ENCODE assay signal across 9 cellular contexts in the genomic region with DNA sequence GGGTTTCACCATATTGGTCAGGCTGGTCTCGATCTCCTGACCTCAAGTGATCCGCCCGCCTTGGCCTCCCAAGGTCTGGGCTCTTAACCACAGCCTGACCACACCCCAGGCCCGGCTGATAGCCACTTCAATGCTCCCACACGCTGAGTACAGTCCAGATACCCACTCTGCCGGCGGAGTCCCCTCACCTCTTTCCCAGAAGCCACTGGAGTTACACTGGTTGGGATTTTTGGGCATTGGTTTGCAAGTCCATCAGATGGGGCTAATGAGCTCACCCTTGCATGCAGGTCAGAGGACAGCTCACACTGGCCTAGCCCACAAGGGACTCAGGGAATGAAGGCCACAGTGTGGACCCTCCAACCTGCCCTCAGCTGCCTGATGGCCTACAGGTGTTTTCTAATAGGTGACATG.
DNase-seq lines count a peak whose midpoint lies in the region; ATAC-seq and TF ChIP-seq lines count a peak whose summit lies in the region.
"Had no signal": no experiment of that assay in that cellular context is flagged by ENCODE, and none has a peak within 500 bp of the region (broad histone marks: within the 10 kb centered on the region; RNA-seq: fewer than 3 reads in every experiment).

No MANE protein-coding gene starts in this region.

- CTCF ChIA-PET in GM10248 (lab: Yijun Ruan, JAX) = interaction anchor here (1.0 to 5.4 kb wide), 6 partner anchors 9 to 79 kb away, joined by 3 to 34 read pairs (median 6); no protein-coding TSS in a partner anchor

- H3K4me1 Mint-ChIP-seq in IgD-negative memory B cell = peaks cover 57 to 72% (median 63%) of the 10 kb centered on the region in 3 donors
- peaks cover 65% of the 10 kb centered on the region for H3K4me1 Mint-ChIP-seq in activated naive CD8-positive, alpha-beta T cell treated with anti-CD3 and anti-CD28 coated beads, Interleukin-2, amount 10 ng/mL, durations not matched to agents 7 days and 5 days

- H3K36me3 Mint-ChIP-seq in IgD-negative memory B cell = peaks cover 13% of the 10 kb centered on the region
- peaks cover 12% of the 10 kb centered on the region for H3K36me3 Mint-ChIP-seq in activated naive CD8-positive, alpha-beta T cell treated with anti-CD3 and anti-CD28 coated beads, Interleukin-2, amount 10 ng/mL, durations not matched to agents 7 days and 5 days

- H3K4me3 Mint-ChIP-seq in IgD-negative memory B cell = peak overlapping the region; percentile 55 to 92 (median 83)
- H3K4me3 Mint-ChIP-seq in activated naive CD8-positive, alpha-beta T cell treated with anti-CD3 and anti-CD28 coated beads, Interleukin-2, amount 10 ng/mL, durations not matched to agents 7 days and 5 days = peak overlapping the region; percentile 84

- H3K4me1 ChIP-seq in neutrophil (ENCODE audit: control insufficient read depth in 1 of 2, insufficient read depth in 1 of 2, low read depth in 1 of 2, low read length in 1 of 2) = peaks cover 84 to 90% of the 10 kb centered on the region in 2 experiments

- H3K27ac ChIP-seq in neutrophil (peak overlapping the region; percentile 98), caudate nucleus (ENCODE audit: low read depth, low read length) (no peak overlapping the region)

- H3K27ac Mint-ChIP-seq in IgD-negative memory B cell = peak overlapping the region; percentile 96 to 99 (median 98)
- peak overlapping the region; percentile 98 for H3K27ac Mint-ChIP-seq in activated naive CD8-positive, alpha-beta T cell treated with anti-CD3 and anti-CD28 coated beads, Interleukin-2, amount 10 ng/mL, durations not matched to agents 7 days and 5 days

- H3K9me3 ChIP-seq in neutrophil = no peaks in the 10 kb centered on the region

- no peak for ATAC-seq in activated naive CD8-positive, alpha-beta T cell treated with anti-CD3 and anti-CD28 coated beads, Interleukin-2, amount 10 ng/mL, durations not matched to agents 7 days and 5 days (ENCODE audit: low read depth)
- ATAC-seq in GM18505 (IDR thresholded peaks at IDR 0.05; ENCODE audit: unreplicated experiment) = no peak

- TF ChIP-seq CTCF in GM10248 (IDR thresholded peaks at IDR 0.05; ENCODE audit: control extremely low read depth, extremely low read depth, low read depth, missing control alignments) = peak; percentile 17
- no peak for TF ChIP-seq CTCF in neutrophil (IDR thresholded peaks at IDR 0.05)

- peak overlapping the region; percentile 88 to 94 for H3K4me3 ChIP-seq in neutrophil (ENCODE audit: low read depth in 1 of 2, low read length in 1 of 2)

- no peaks in the 10 kb centered on the region for H3K27me3 Mint-ChIP-seq in IgD-negative memory B cell
- H3K27me3 Mint-ChIP-seq in activated naive CD8-positive, alpha-beta T cell treated with anti-CD3 and anti-CD28 coated beads, Interleukin-2, amount 10 ng/mL, durations not matched to agents 7 days and 5 days = no peaks in the 10 kb centered on the region

- DNase-seq in GM10248 (ENCODE audit: extremely low spot score) = no peak
- no peak for DNase-seq in activated naive CD8-positive, alpha-beta T cell treated with anti-CD3 and anti-CD28 coated beads, Interleukin-2, amount 10 ng/mL, durations not matched to agents 7 days and 5 days
- no peak for DNase-seq in medulla oblongata (ENCODE audit: extremely low spot score)
- no peak for DNase-seq in caudate nucleus (lab: John Stamatoyannopoulos, UW)
- DNase-seq in central memory CD4-positive, alpha-beta T cell = no peak
- DNase-seq: HCEC 1CT had no signal

- POLR2A ChIA-PET in GM10248 (lab: Yijun Ruan, JAX) = interaction anchor here (1.4 to 3.2 kb wide), 2 partner anchors 8 to 10 kb away, joined by 4 to 20 read pairs; no protein-coding TSS in a partner anchor
- POLR2A ChIA-PET in activated naive CD8-positive, alpha-beta T cell treated with anti-CD3 and anti-CD28 coated beads, Interleukin-2, amount 10 ng/mL, durations not matched to agents 7 days and 5 days (lab: Charles Lee) = interaction anchor here (1.1 to 6.0 kb wide), 4 partner anchors 13 to 408 kb away, joined by 3 to 35 read pairs (median 3); no protein-coding TSS in a partner anchor

- no peaks in the 10 kb centered on the region for H3K9me3 Mint-ChIP-seq in IgD-negative memory B cell
- H3K9me3 Mint-ChIP-seq in activated naive CD8-positive, alpha-beta T cell treated with anti-CD3 and anti-CD28 coated beads, Interleukin-2, amount 10 ng/mL, durations not matched to agents 7 days and 5 days = no peaks in the 10 kb centered on the region

- peaks cover 26% of the 10 kb centered on the region for H3K36me3 ChIP-seq in neutrophil

- H3K27me3 ChIP-seq in neutrophil = no peaks in the 10 kb centered on the region

- TF ChIP-seq POLR2A in GM18505 (IDR thresholded peaks at IDR 0.05; ENCODE audit: borderline replicate concordance, extremely low read depth, insufficient read depth, insufficient read length) = no peak
